13 cellular contexts compared by ENCODE assay signal in genomic region chr9:113566712-113567071, GRCh38.
DNase-seq lines count a peak whose midpoint lies in the region; FAIRE-seq and TF ChIP-seq lines count a peak whose summit lies in the region.
"Had no signal": no experiment of that assay in that cellular context is flagged by ENCODE, and none has a peak within 500 bp of the region (broad histone marks: within the 10 kb centered on the region; RNA-seq: fewer than 3 reads in every experiment).

No MANE protein-coding gene starts in this region.

- H3K36me3 Mint-ChIP-seq in HFFc6 (ENCODE audit: low read depth): no peaks in the 10 kb centered on the region

- WGBS in mammary epithelial cell (ENCODE audit: low coverage, missing lambda C conversion rate): 0% methylated on average over 3 of the region's 3 CpGs
- WGBS in spleen, 5 donors: 80 to 92% (median 88%) methylated on average over 3 of the region's 3 CpGs; no CpG with 5 or more reads in 1 of the 5 donors

- no peak for FAIRE-seq in keratinocyte (lab: Jason Lieb, UNC)
- FAIRE-seq: pancreas had no signal

- H3K36me3 ChIP-seq in mammary epithelial cell (ENCODE audit: insufficient read depth, low read length): no peaks in the 10 kb centered on the region
- peaks cover 3 to 11% of the 10 kb centered on the region in 2 experiments for H3K36me3 ChIP-seq in keratinocyte (ENCODE audit: control insufficient read depth in 2 of 2, extremely low read depth in 1 of 2, insufficient read depth in 2 of 2, low read length in 2 of 2)
- H3K36me3 ChIP-seq in spleen: peaks cover 0 to 20% (median 0%) of the 10 kb centered on the region in 6 donors
- H3K36me3 ChIP-seq: pancreas had no signal

- no peak for TF ChIP-seq POLR2A in spleen (IDR thresholded peaks at IDR 0.05)

- intact Hi-C loops in mammary epithelial cell (cut with micrococcal nuclease) (no loop called here), spleen (cut with DNase I; ENCODE audit: low total_unique reads) (no loop called here)

- H3K4me3 Mint-ChIP-seq in HFFc6: peak overlapping the region; percentile 96; the same call in 1 of the 2 replicates

- DNase-seq in HFFc6 (no peak), mammary epithelial cell (peak; percentile 66), keratinocyte (ENCODE audit: low read depth, low spot score) (no peak), spleen (peak; percentile 62), T-helper 1 cell (no peak), islet precursor cell (no peak), Ammon's horn (ENCODE audit: low spot score) (no peak), GM10266 (ENCODE audit: extremely low spot score) (no peak)
- DNase-seq: central memory CD4-positive, alpha-beta T cell; DMS79 treated with DMSO at 0.1 percent for 48 hours; H9; NCI-H524 treated with DMSO at 0.1 percent for 48 hours had no signal

- peak overlapping the region; percentile 95 for H3K4me2 ChIP-seq in mammary epithelial cell (ENCODE audit: insufficient read depth, low read depth, low read length)
- H3K4me2 ChIP-seq in keratinocyte (ENCODE audit: control insufficient read depth, extremely low read depth, insufficient read depth, low read depth, low read length): peak overlapping the region; percentile 91

- no peaks in the 10 kb centered on the region for H3K27me3 ChIP-seq in mammary epithelial cell (ENCODE audit: insufficient read depth, low read length)
- H3K27me3 ChIP-seq in keratinocyte (ENCODE audit: control insufficient read depth, extremely low read depth, insufficient read depth, low read length): no peaks in the 10 kb centered on the region
- H3K27me3 ChIP-seq in spleen (replicated peaks in 1 of 7): no peaks in the 10 kb centered on the region
- H3K27me3 ChIP-seq: pancreas had no signal

- H3K27ac Mint-ChIP-seq in HFFc6: no peak overlapping the region

- peak overlapping the region; percentile 84 for H3K9ac ChIP-seq in mammary epithelial cell (ENCODE audit: insufficient read depth, low read length)
- peak overlapping the region; percentile 88 for H3K9ac ChIP-seq in keratinocyte (ENCODE audit: control insufficient read depth, extremely low read depth, insufficient read depth, low read length)

- peaks cover 50% of the 10 kb centered on the region for H3K4me1 Mint-ChIP-seq in HFFc6 (ENCODE audit: low read depth)

- H3K27ac ChIP-seq in mammary epithelial cell (ENCODE audit: insufficient read depth, low read depth, low read length) (peak overlapping the region; percentile 93), keratinocyte (ENCODE audit: control insufficient read depth, insufficient read depth, low read length) (peak overlapping the region; percentile 10), spleen (peak overlapping the region in 6 of 8 donors; percentile 51 to 89 (median 83))

- TF ChIP-seq CTCF in HFFc6 (IDR thresholded peaks at IDR 0.05) (no peak), mammary epithelial cell (conservative IDR thresholded peaks at IDR 0.05 in 1 of 2, IDR thresholded peaks at IDR 0.05 in 1 of 2; ENCODE audit: extremely low read depth in 1 of 2, insufficient read depth in 1 of 2, low read depth in 1 of 2, low read length in 2 of 2) (no peak), keratinocyte (optimal IDR thresholded peaks at IDR 0.05 in 1 of 3, IDR thresholded peaks at IDR 0.05 in 1 of 3, conservative IDR thresholded peaks at IDR 0.05 in 1 of 3; ENCODE audit: extremely low read depth in 1 of 3, insufficient read depth in 2 of 3, low read length in 3 of 3) (no peak), spleen (IDR thresholded peaks at IDR 0.05 in 8 of 11, conservative IDR thresholded peaks at IDR 0.05 in 3 of 11) (no peak), GM10266 (IDR thresholded peaks at IDR 0.05; ENCODE audit: control insufficient read depth, insufficient read depth, low read depth, missing control alignments) (no peak)

- H3K9me1 ChIP-seq in keratinocyte (ENCODE audit: control insufficient read depth, extremely low read depth, insufficient read depth, low read length): no peaks in the 10 kb centered on the region

- CTCF ChIA-PET in mammary epithelial cell (lab: Charles Lee; ENCODE audit: low non-redundant PET): no interaction called here

- H3K79me2 ChIP-seq in mammary epithelial cell (ENCODE audit: insufficient read depth, low read length) (peaks cover 61% of the 10 kb centered on the region), keratinocyte (ENCODE audit: control insufficient read depth, insufficient read depth, low read length) (peaks cover 31% of the 10 kb centered on the region)

- H4K20me1 ChIP-seq in mammary epithelial cell (ENCODE audit: insufficient read depth, low read length): no peaks in the 10 kb centered on the region
- peaks cover 4% of the 10 kb centered on the region for H4K20me1 ChIP-seq in keratinocyte (ENCODE audit: control insufficient read depth, extremely low read depth, insufficient read depth, low read length)

- H3K27me3 Mint-ChIP-seq in HFFc6 (ENCODE audit: insufficient read depth): no peaks in the 10 kb centered on the region

- H3K9me3 ChIP-seq in mammary epithelial cell (replicated peaks; ENCODE audit: insufficient read depth, low read length): no peaks in the 10 kb centered on the region
- no peaks in the 10 kb centered on the region for H3K9me3 ChIP-seq in keratinocyte (ENCODE audit: control insufficient read depth, low read depth, low read length)
- H3K9me3 ChIP-seq in spleen: no peaks in the 10 kb centered on the region
- H3K9me3 ChIP-seq: pancreas had no signal

- in situ Hi-C loops in mammary epithelial cell (cut with MboI; ENCODE audit: low sequenced_read_pairs in 2 of 2): no loop called here

- no TSS peak for BruUV-seq in mammary epithelial cell (replicated peaks; lab: Mats Ljungman, UMichigan)

- H3K4me1 ChIP-seq in mammary epithelial cell (ENCODE audit: insufficient read depth, low read length): peaks cover 59% of the 10 kb centered on the region
- H3K4me1 ChIP-seq in keratinocyte (ENCODE audit: control insufficient read depth, extremely low read depth, insufficient read depth, low read length): peaks cover 39% of the 10 kb centered on the region
- peaks cover 0 to 95% (median 43%) of the 10 kb centered on the region in 6 donors for H3K4me1 ChIP-seq in spleen

- no peaks in the 10 kb centered on the region for H3K9me3 Mint-ChIP-seq in HFFc6
- H3K9me3 Mint-ChIP-seq: H9 had no signal

- dilution Hi-C loops in mammary epithelial cell (cut with HindIII; ENCODE audit: low sequenced_read_pairs) (no loop called here), keratinocyte (cut with MboI; ENCODE audit: extremely low pct_ligation_motif_present, low sequenced_read_pairs) (no loop called here)

- H3K4me3 ChIP-seq in mammary epithelial cell (replicated peaks in 1 of 3; ENCODE audit: insufficient read depth in 1 of 3, low read depth in 2 of 3, low read length in 3 of 3): peak overlapping the region; percentile 64 to 86 (median 65)
- H3K4me3 ChIP-seq in keratinocyte (ENCODE audit: control insufficient read depth in 2 of 3, extremely low read depth in 1 of 3, insufficient read depth in 2 of 3, low read depth in 1 of 3, low read length in 3 of 3): peak overlapping the region; percentile 4 to 87 (median 81)
- peak overlapping the region in 4 of 8 donors; percentile 36 to 58 (median 40) for H3K4me3 ChIP-seq in spleen

- peak overlapping the region; percentile 28 for H2AFZ ChIP-seq in mammary epithelial cell (ENCODE audit: low read depth, low read length)
- H2AFZ ChIP-seq in keratinocyte (ENCODE audit: control insufficient read depth, low read length): no peak overlapping the region

Comparison
In these comparisons a context has a peak if more than half of its experiments do, and no peak if none do; other contexts are left out.
1. DNase-seq: peak in mammary epithelial cell (single experiment) and spleen (single experiment); none in HFFc6 (single experiment), keratinocyte (single experiment), T-helper 1 cell (0 of 5), islet precursor cell (single experiment), Ammon's horn (single experiment) and GM10266 (single experiment).
2. H3K27ac ChIP-seq: peak in every context shown above with its lines; median percentile 93 in mammary epithelial cell; 83 in spleen; 10 in keratinocyte.